Comparison of ENCODE assay signal across 17 cellular contexts in genomic region chr5:33794550-33795300, GRCh38.
DNase-seq lines count a peak whose midpoint lies in the region; ATAC-seq and TF ChIP-seq lines count a peak whose summit lies in the region.
"Had no signal": no experiment of that assay in that cellular context is flagged by ENCODE, and none has a peak within 500 bp of the region (broad histone marks: within the 10 kb centered on the region; RNA-seq: fewer than 3 reads in every experiment).

No MANE protein-coding gene starts in this region.

- peaks cover 16% of the 10 kb centered on the region for H3K79me2 ChIP-seq in osteoblast (ENCODE audit: insufficient read depth, low read length)

- no peaks in the 10 kb centered on the region for H3K9me3 ChIP-seq in osteoblast (ENCODE audit: low read depth, low read length)
- H3K9me3 ChIP-seq: BLaER1 treated with 17β-estradiol and CSF1 and Interleukin-3, amounts not matched to agents 10 nM and 100 nM had no signal

- DNase-seq in BJ (ENCODE audit: low read depth) (no peak), LHCN-M2 (ENCODE audit: low read depth) (peak; percentile 59), choroid plexus epithelial cell (ENCODE audit: low read depth) (peak; percentile 74), osteoblast (ENCODE audit: insufficient read length, low spot score, missing footprints) (peak; percentile 48), NCI-H2196 treated with DMSO at 0.1 percent for 48 hours (lab: John Stamatoyannopoulos, UW; ENCODE audit: unreplicated experiment) (no peak)
- DNase-seq in activated T-cell treated with anti-CD3 and anti-CD28 coated beads, Interleukin-2, amount 50 U/mL, for 72 hours: no peak
- DNase-seq: activated CD4-positive, alpha-beta T cell treated with anti-CD3 and anti-CD28 coated beads, Interleukin-2, amount 50 U/mL, for 4 hours; activated T-cell treated with anti-CD3 and anti-CD28 coated beads, Interleukin-2, amount 50 U/mL, for 24 hours; DMS153; hippocampal formation; NCI-H1694; NCI-H446; posterior cingulate gyrus; stimulated activated CD4-positive, alpha-beta T cell treated with anti-CD3 and anti-CD28 coated beads, Interleukin-15, amount 100 ng/mL, for 24 hours had no signal

- H3K27me3 ChIP-seq in BJ (ENCODE audit: control insufficient read depth, insufficient read depth, low read length): no peaks in the 10 kb centered on the region
- H3K27me3 ChIP-seq in osteoblast (ENCODE audit: insufficient read depth, low read length): no peaks in the 10 kb centered on the region
- H3K27me3 ChIP-seq: BLaER1 treated with 17β-estradiol and CSF1 and Interleukin-3, amounts not matched to agents 10 nM and 100 nM had no signal

- peak overlapping the region; percentile 29 for H3K4me2 ChIP-seq in osteoblast (ENCODE audit: insufficient read depth, low read length)

- no peaks in the 10 kb centered on the region for H3K27me3 Mint-ChIP-seq in activated T-cell treated with anti-CD3 and anti-CD28 coated beads, Interleukin-2, amount 50 U/mL, for 72 hours (ENCODE audit: low read depth)

- peak overlapping the region; percentile 26 for H3K4me3 ChIP-seq in BJ (ENCODE audit: low read depth, low read length)
- no peak overlapping the region for H3K4me3 ChIP-seq in choroid plexus epithelial cell (ENCODE audit: low read depth, low read length)
- no peak overlapping the region for H3K4me3 ChIP-seq in osteoblast (ENCODE audit: insufficient read depth, low read length)
- H3K4me3 ChIP-seq: BLaER1 treated with 17β-estradiol and CSF1 and Interleukin-3, amounts not matched to agents 10 nM and 100 nM had no signal

- H4K20me1 ChIP-seq in osteoblast (ENCODE audit: insufficient read depth, low read length): peaks cover 3% of the 10 kb centered on the region
- H4K20me1 ChIP-seq: BLaER1 treated with 17β-estradiol and CSF1 and Interleukin-3, amounts not matched to agents 10 nM and 100 nM had no signal

- no peaks in the 10 kb centered on the region for H3K36me3 ChIP-seq in BJ (ENCODE audit: control insufficient read depth, insufficient read depth, low read length)
- no peaks in the 10 kb centered on the region for H3K36me3 ChIP-seq in osteoblast (ENCODE audit: insufficient read depth, low read length)
- H3K36me3 ChIP-seq: BLaER1 treated with 17β-estradiol and CSF1 and Interleukin-3, amounts not matched to agents 10 nM and 100 nM had no signal

- no peak overlapping the region for H2AFZ ChIP-seq in osteoblast (ENCODE audit: low read length)

- no peaks in the 10 kb centered on the region for H3K36me3 Mint-ChIP-seq in activated T-cell treated with anti-CD3 and anti-CD28 coated beads, Interleukin-2, amount 50 U/mL, for 72 hours (ENCODE audit: insufficient read depth in 2 of 2)

- H3K27ac ChIP-seq in osteoblast (ENCODE audit: low read depth, low read length): no peak overlapping the region
- H3K27ac ChIP-seq: BLaER1 treated with 17β-estradiol and CSF1 and Interleukin-3, amounts not matched to agents 10 nM and 100 nM had no signal

- peaks cover 10% of the 10 kb centered on the region for H3K4me1 ChIP-seq in osteoblast (ENCODE audit: insufficient read depth, low read length)

- H3K9me3 Mint-ChIP-seq in activated T-cell treated with anti-CD3 and anti-CD28 coated beads, Interleukin-2, amount 50 U/mL, for 72 hours: no peaks in the 10 kb centered on the region
- H3K9me3 Mint-ChIP-seq: activated T-cell treated with anti-CD3 and anti-CD28 coated beads, Interleukin-2, amount 50 U/mL, for 24 hours had no signal

- no peaks in the 10 kb centered on the region for H3K4me1 Mint-ChIP-seq in activated T-cell treated with anti-CD3 and anti-CD28 coated beads, Interleukin-2, amount 50 U/mL, for 72 hours (ENCODE audit: low read depth)

- TF ChIP-seq CTCF in BJ (IDR thresholded peaks at IDR 0.05; ENCODE audit: insufficient read depth, low read depth, low read length) (no peak), choroid plexus epithelial cell (conservative IDR thresholded peaks at IDR 0.05; ENCODE audit: low read depth, low read length) (no peak), osteoblast (IDR thresholded peaks at IDR 0.05; ENCODE audit: extremely low read depth, low read depth, low read length) (no peak)

- no peak overlapping the region for H3K4me3 Mint-ChIP-seq in activated T-cell treated with anti-CD3 and anti-CD28 coated beads, Interleukin-2, amount 50 U/mL, for 72 hours
- H3K4me3 Mint-ChIP-seq: activated T-cell treated with anti-CD3 and anti-CD28 coated beads, Interleukin-2, amount 50 U/mL, for 24 hours had no signal

- ATAC-seq in GM18867 (IDR thresholded peaks at IDR 0.05; ENCODE audit: unreplicated experiment): no peak
- no peak for ATAC-seq in activated T-cell treated with anti-CD3 and anti-CD28 coated beads, Interleukin-2, amount 50 U/mL, for 72 hours (replicated peaks in 1 of 2)
- no peak for ATAC-seq in GM19395 (IDR thresholded peaks at IDR 0.05; ENCODE audit: unreplicated experiment)

- CTCF ChIA-PET in BJ (lab: Yijun Ruan, JAX): interaction anchor here (0.7 to 2.4 kb wide), 7 partner anchors 11 to 97 kb away, joined by 3 to 9 read pairs (median 3); partner anchors contain the start of gene ADAMTS12

- POLR2A ChIA-PET in BJ (lab: Charles Lee): interaction anchor here (0.6 to 2.2 kb wide), 2 partner anchors 30 to 1352 kb away, joined by 3 to 7 read pairs; no protein-coding TSS in a partner anchor

- no peak overlapping the region for H3K27ac Mint-ChIP-seq in activated T-cell treated with anti-CD3 and anti-CD28 coated beads, Interleukin-2, amount 50 U/mL, for 72 hours
- H3K27ac Mint-ChIP-seq: activated T-cell treated with anti-CD3 and anti-CD28 coated beads, Interleukin-2, amount 50 U/mL, for 24 hours had no signal

Comparison
In these comparisons a context has a peak if more than half of its experiments do, and no peak if none do; other contexts are left out.
1. DNase-seq: peak in LHCN-M2 (single experiment), choroid plexus epithelial cell (single experiment) and osteoblast (single experiment); none in BJ (single experiment), NCI-H2196 treated with DMSO at 0.1 percent for 48 hours (single experiment) and activated T-cell treated with anti-CD3 and anti-CD28 coated beads, Interleukin-2, amount 50 U/mL, for 72 hours (0 of 2).